Comparison of ENCODE assay signal across 25 cellular contexts in the genomic region with DNA sequence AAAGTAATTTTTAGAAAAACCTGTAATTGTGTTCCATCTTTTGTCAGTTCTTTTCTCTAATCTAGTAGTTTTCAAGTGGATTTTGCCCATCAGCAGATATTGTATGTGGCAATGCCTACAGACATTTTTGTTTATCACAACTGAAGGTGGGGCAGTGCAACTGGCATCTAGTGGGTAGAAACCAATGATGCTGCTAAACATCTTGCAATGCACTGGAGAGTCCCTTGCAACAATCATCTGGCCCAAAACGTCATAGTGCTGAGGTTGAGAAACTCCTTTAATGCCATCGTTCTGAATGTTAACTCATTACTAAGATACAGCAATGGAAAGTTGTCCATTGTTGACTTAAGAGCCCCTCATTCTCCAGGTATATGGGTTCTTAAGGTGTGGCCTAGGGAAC.
"Had no signal": no experiment of that assay in that cellular context is flagged by ENCODE, and none has a peak within 500 bp of the region (broad histone marks: within the 10 kb centered on the region; RNA-seq: fewer than 3 reads in every experiment).

No MANE protein-coding gene starts in this region.

- H3K27ac Mint-ChIP-seq: activated CD8-positive, alpha-beta T cell treated with anti-CD3 and anti-CD28 coated beads, Interleukin-2, amount 10 ng/mL, durations not matched to agents 7 days and 5 days; activated naive CD4-positive, alpha-beta T cell treated with anti-CD3 and anti-CD28 coated beads, Interleukin-2, amount 50 U/mL, for 72 hours; activated T-cell treated with anti-CD3 and anti-CD28 coated beads, Interleukin-2, amount 50 U/mL, for 24 hours; activated T-helper 17 cell treated with anti-CD3 and anti-CD28 coated beads, Interleukin-2, amount 50 U/mL, for 72 hours; immature natural killer cell; natural killer cell treated with Interleukin-12 subunit alpha and Interleukin-12 subunit beta and Interleukin-15 and Interleukin-18, amount 100 ng/mL, for 72 hours; stimulated activated naive B cell treated with anti-CD40 and anti-IgM and Interleukin-4, amounts not matched to agents 10 μg/mL and 1 μg/mL and 100 μg/mL, for 72 hours; T-cell; T-helper 2 cell treated with Interferon-gamma antibody and Interleukin-4, amounts not matched to agents 5 μg/mL and 100 μg/mL, for 36 hours had no signal

- DNase-seq: activated CD4-positive, alpha-beta T cell treated with anti-CD3 and anti-CD28 coated beads for 1 hour; activated CD4-positive, alpha-beta T cell treated with anti-CD3 and anti-CD28 coated beads, Interleukin-2, amount 50 U/mL, for 1 hour; activated CD8-positive, alpha-beta T cell treated with anti-CD3 and anti-CD28 coated beads, Interleukin-2, amount 10 ng/mL, durations not matched to agents 7 days and 5 days; activated T-cell treated with anti-CD3 and anti-CD28 coated beads, Interleukin-2, amount 50 U/mL, for 24 hours; adrenal gland; central memory CD4-positive, alpha-beta T cell; foreskin melanocyte; glutamatergic neuron; immature natural killer cell; midbrain; right cardiac atrium; stimulated activated CD4-positive, alpha-beta T cell treated with anti-CD3 and anti-CD28 coated beads, Interleukin-1b, Interleukin-23, amount 100 ng/mL, for 48 hours; stimulated activated naive B cell treated with anti-CD40 and anti-IgM and Interleukin-4, amounts not matched to agents 10 μg/mL and 1 μg/mL and 100 μg/mL, for 72 hours; trophoblast cell; uterus had no signal

- H3K9me3 Mint-ChIP-seq: activated naive CD4-positive, alpha-beta T cell treated with anti-CD3 and anti-CD28 coated beads, Interleukin-2, amount 50 U/mL, for 72 hours; activated T-cell treated with anti-CD3 and anti-CD28 coated beads, Interleukin-2, amount 50 U/mL, for 24 hours; activated T-helper 17 cell treated with anti-CD3 and anti-CD28 coated beads, Interleukin-2, amount 50 U/mL, for 72 hours; immature natural killer cell; natural killer cell treated with Interleukin-12 subunit alpha and Interleukin-12 subunit beta and Interleukin-15 and Interleukin-18, amount 100 ng/mL, for 72 hours; stimulated activated naive B cell treated with anti-CD40 and anti-IgM and Interleukin-4, amounts not matched to agents 10 μg/mL and 1 μg/mL and 100 μg/mL, for 72 hours; T-cell; T-helper 2 cell treated with Interferon-gamma antibody and Interleukin-4, amounts not matched to agents 5 μg/mL and 100 μg/mL, for 36 hours had no signal

- H3K36me3 ChIP-seq: uterus had no signal

- H3K4me3 ChIP-seq: adrenal gland, esophagus muscularis mucosa, hepatocyte, skin epidermis, uterus had no signal

- ATAC-seq: activated CD8-positive, alpha-beta T cell treated with anti-CD3 and anti-CD28 coated beads, Interleukin-2, amount 10 ng/mL, durations not matched to agents 7 days and 5 days; activated naive CD4-positive, alpha-beta T cell treated with anti-CD3 and anti-CD28 coated beads, Interleukin-2, amount 50 U/mL, for 72 hours; activated T-helper 17 cell treated with anti-CD3 and anti-CD28 coated beads, Interleukin-2, amount 50 U/mL, for 72 hours; left lobe of liver; natural killer cell treated with Interleukin-12 subunit alpha and Interleukin-12 subunit beta and Interleukin-15 and Interleukin-18, amount 100 ng/mL, for 72 hours; right cardiac atrium; stimulated activated naive B cell treated with anti-CD40 and anti-IgM and Interleukin-4, amounts not matched to agents 10 μg/mL and 1 μg/mL and 100 μg/mL, for 72 hours; T-cell had no signal

- H3K27me3 Mint-ChIP-seq: activated T-cell treated with anti-CD3 and anti-CD28 coated beads, Interleukin-2, amount 50 U/mL, for 24 hours; activated T-helper 17 cell treated with anti-CD3 and anti-CD28 coated beads, Interleukin-2, amount 50 U/mL, for 72 hours; natural killer cell treated with Interleukin-12 subunit alpha and Interleukin-12 subunit beta and Interleukin-15 and Interleukin-18, amount 100 ng/mL, for 72 hours; stimulated activated naive B cell treated with anti-CD40 and anti-IgM and Interleukin-4, amounts not matched to agents 10 μg/mL and 1 μg/mL and 100 μg/mL, for 72 hours; T-cell had no signal

- H3K9me3 ChIP-seq: esophagus muscularis mucosa, uterus had no signal

- H3K27me3 ChIP-seq: adrenal gland, esophagus muscularis mucosa, hepatocyte, uterus had no signal

- H2AFZ ChIP-seq: hepatocyte, parathyroid adenoma had no signal

- H3K4me1 ChIP-seq: uterus had no signal

- H3K9ac ChIP-seq: parathyroid adenoma had no signal

- H3K27ac ChIP-seq: adrenal gland, esophagus muscularis mucosa had no signal

- H3K4me3 Mint-ChIP-seq: activated CD8-positive, alpha-beta T cell treated with anti-CD3 and anti-CD28 coated beads, Interleukin-2, amount 10 ng/mL, durations not matched to agents 7 days and 5 days; activated T-cell treated with anti-CD3 and anti-CD28 coated beads, Interleukin-2, amount 50 U/mL, for 24 hours; activated T-helper 17 cell treated with anti-CD3 and anti-CD28 coated beads, Interleukin-2, amount 50 U/mL, for 72 hours; immature natural killer cell; natural killer cell treated with Interleukin-12 subunit alpha and Interleukin-12 subunit beta and Interleukin-15 and Interleukin-18, amount 100 ng/mL, for 72 hours; stimulated activated naive B cell treated with anti-CD40 and anti-IgM and Interleukin-4, amounts not matched to agents 10 μg/mL and 1 μg/mL and 100 μg/mL, for 72 hours; T-cell; T-helper 2 cell treated with Interferon-gamma antibody and Interleukin-4, amounts not matched to agents 5 μg/mL and 100 μg/mL, for 36 hours had no signal

- H3K4me1 Mint-ChIP-seq: activated T-helper 17 cell treated with anti-CD3 and anti-CD28 coated beads, Interleukin-2, amount 50 U/mL, for 72 hours; immature natural killer cell; stimulated activated naive B cell treated with anti-CD40 and anti-IgM and Interleukin-4, amounts not matched to agents 10 μg/mL and 1 μg/mL and 100 μg/mL, for 72 hours had no signal

- H3K79me2 ChIP-seq: hepatocyte, parathyroid adenoma had no signal
